ENCODE assay signal across 25 cellular contexts in the genomic region with DNA sequence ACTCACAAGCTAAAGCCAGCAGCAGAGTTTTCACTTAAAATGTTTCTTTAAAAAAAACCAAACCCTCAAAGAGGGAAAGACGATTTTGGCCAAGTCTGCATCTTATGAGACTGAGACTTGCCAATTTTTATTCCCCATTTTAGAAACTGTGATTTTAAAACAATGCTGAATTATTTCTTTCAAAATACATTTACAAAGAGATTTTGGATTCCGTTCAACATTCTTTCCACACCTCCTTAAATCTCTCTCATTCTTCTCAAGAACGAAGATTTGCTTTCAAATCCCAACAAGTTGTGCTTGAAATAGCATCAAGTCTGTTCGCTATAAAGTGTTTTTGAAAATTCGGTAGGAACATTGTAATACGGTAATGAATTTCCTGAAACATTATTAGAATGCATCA.
"Had no signal": no experiment of that assay in that cellular context is flagged by ENCODE, and none has a peak within 500 bp of the region (broad histone marks: within the 10 kb centered on the region; RNA-seq: fewer than 3 reads in every experiment).

No MANE protein-coding gene starts in this region.

- H3K27me3 ChIP-seq: breast epithelium, foreskin keratinocyte, sigmoid colon, uterus had no signal

- H3K9me3 Mint-ChIP-seq: activated T-cell treated with anti-CD3 and anti-CD28 coated beads, Interleukin-2, amount 50 U/mL, for 24 hours; activated T-helper 17 cell treated with anti-CD3 and anti-CD28 coated beads, Interleukin-2, amount 50 U/mL, for 72 hours had no signal

- H3K9me3 ChIP-seq: uterus had no signal

- H2AFZ ChIP-seq: parathyroid adenoma had no signal

- ATAC-seq: activated T-helper 17 cell treated with anti-CD3 and anti-CD28 coated beads, Interleukin-2, amount 50 U/mL, for 72 hours; foreskin keratinocyte; stimulated activated memory B cell treated with anti-CD40 and anti-IgM and Interleukin-4, amounts not matched to agents 10 μg/mL and 1 μg/mL and 100 μg/mL, for 72 hours had no signal

- H3K27ac Mint-ChIP-seq: activated naive CD8-positive, alpha-beta T cell; activated T-cell treated with anti-CD3 and anti-CD28 coated beads, Interleukin-2, amount 50 U/mL, for 24 hours; activated T-helper 17 cell treated with anti-CD3 and anti-CD28 coated beads, Interleukin-2, amount 50 U/mL, for 72 hours; nephron progenitor cell; stimulated activated memory B cell treated with anti-CD40 and anti-IgM and Interleukin-4, amounts not matched to agents 10 μg/mL and 1 μg/mL and 100 μg/mL, for 72 hours had no signal

- H3K9ac ChIP-seq: parathyroid adenoma had no signal

- H3K27ac ChIP-seq: breast epithelium, epithelial cell of prostate, foreskin keratinocyte, left lung, parathyroid adenoma, sigmoid colon, stomach, uterus had no signal

- H3K36me3 Mint-ChIP-seq: activated naive CD8-positive, alpha-beta T cell; stimulated activated memory B cell treated with anti-CD40 and anti-IgM and Interleukin-4, amounts not matched to agents 10 μg/mL and 1 μg/mL and 100 μg/mL, for 72 hours had no signal

- H3K4me2 ChIP-seq: smooth muscle cell had no signal

- H3K4me3 Mint-ChIP-seq: activated naive CD8-positive, alpha-beta T cell; activated T-cell treated with anti-CD3 and anti-CD28 coated beads, Interleukin-2, amount 50 U/mL, for 24 hours; activated T-helper 17 cell treated with anti-CD3 and anti-CD28 coated beads, Interleukin-2, amount 50 U/mL, for 72 hours; nephron progenitor cell; stimulated activated memory B cell treated with anti-CD40 and anti-IgM and Interleukin-4, amounts not matched to agents 10 μg/mL and 1 μg/mL and 100 μg/mL, for 72 hours had no signal

- H3K36me3 ChIP-seq: breast epithelium, left lung, sigmoid colon, stomach, uterus had no signal

- DNase-seq: activated CD4-positive, alpha-beta T cell treated with anti-CD3 and anti-CD28 coated beads, Interleukin-2, amount 50 U/mL, for 4 hours; activated CD8-positive, alpha-beta memory T cell treated with anti-CD3 and anti-CD28 coated beads for 24 hours; activated CD8-positive, alpha-beta memory T cell treated with anti-CD3 and anti-CD28 coated beads, Interleukin-2, amount 50 U/mL, for 4 hours; activated naive CD4-positive, alpha-beta T cell; activated T-cell treated with anti-CD3 and anti-CD28 coated beads, Interleukin-2, amount 50 U/mL, for 24 hours; cerebellar nuclear complex; cortex of kidney; foreskin keratinocyte; left lung; mammary epithelial cell; midbrain; nucleus accumbens; sigmoid colon; stimulated activated CD4-positive, alpha-beta T cell treated with anti-CD3 and anti-CD28 coated beads, Interleukin-15, amount 100 ng/mL, for 24 hours; stomach; T-helper 9 cell; uterus had no signal

- H3K79me2 ChIP-seq: parathyroid adenoma had no signal

- H3K4me1 ChIP-seq: breast epithelium, left lung, parathyroid adenoma, stomach, uterus had no signal

- H3K4me3 ChIP-seq: breast epithelium, left lung, sigmoid colon, smooth muscle cell, stomach, uterus had no signal

- H3K4me1 Mint-ChIP-seq: activated T-helper 17 cell treated with anti-CD3 and anti-CD28 coated beads, Interleukin-2, amount 50 U/mL, for 72 hours; stimulated activated memory B cell treated with anti-CD40 and anti-IgM and Interleukin-4, amounts not matched to agents 10 μg/mL and 1 μg/mL and 100 μg/mL, for 72 hours had no signal
